5 cellular contexts compared by ENCODE assay signal in genomic region chr1:880511-880910, GRCh38. TPM values are rescaled to one million over a fixed set of nuclear protein-coding genes. Genes with fewer than 3 reads are reported as not detected.
"Had no signal": no experiment of that assay in that cellular context is flagged by ENCODE, and none has a peak within 500 bp of the region (broad histone marks: within the 10 kb centered on the region; RNA-seq: fewer than 3 reads in every experiment).

No MANE protein-coding gene starts in this region.

RNA-seq across cellular contexts. Expression of gene SAMD11, which starts 43.2 kb away (rescaled TPM):
- total RNA-seq: activated B cell treated with CpG ODN at 0.5 μM for 24 hours; activated CD4-positive, alpha-beta memory T cell treated with anti-CD3 and anti-CD28 coated beads, Interleukin-2, amount 10 ng/mL, durations not matched to agents 7 days and 5 days; activated CD4-positive, alpha-beta T cell treated with anti-CD3 and anti-CD28 coated beads, Interleukin-2, amount 10 ng/mL, durations not matched to agents 7 days and 5 days; activated CD8-positive, alpha-beta T cell treated with anti-CD3 and anti-CD28 coated beads, Interleukin-2, amount 10 ng/mL, durations not matched to agents 7 days and 5 days; activated T-helper 2 cell treated with anti-CD3 and anti-CD28 coated beads, Interferon-gamma antibody, Interleukin-2, Interleukin-4, amounts not matched to agents 10 μg/mL and 5 μg/mL and 100 μg/mL, durations not matched to agents 14 hours and 24 hours and 36 hours had no signal
